Comparison of ENCODE assay signal across 1 cellular context in the genomic region with DNA sequence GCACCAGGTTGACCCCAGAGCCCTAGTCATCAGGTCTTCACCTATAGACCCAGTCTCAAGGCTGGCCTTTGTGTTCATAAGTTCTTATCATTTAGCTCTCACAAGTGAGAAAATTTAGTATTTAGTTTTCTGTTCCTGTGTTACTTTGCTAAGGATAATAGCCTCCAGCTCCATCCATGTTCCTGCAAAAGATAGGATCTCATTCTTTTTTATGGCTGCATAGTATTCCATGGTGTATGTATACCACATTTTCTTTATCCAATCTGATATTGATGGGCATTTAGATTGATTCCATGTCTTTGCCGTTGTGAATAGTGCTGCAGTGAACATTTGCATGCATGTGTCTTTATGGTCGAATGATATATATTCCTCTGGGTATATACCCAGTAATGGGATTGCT. TPM values are rescaled to one million over a fixed set of nuclear protein-coding genes. Genes with fewer than 3 reads are reported as not detected.
"Had no signal": no experiment of that assay in that cellular context is flagged by ENCODE, and none has a peak within 500 bp of the region (broad histone marks: within the 10 kb centered on the region; RNA-seq: fewer than 3 reads in every experiment).

No MANE protein-coding gene starts in this region.

RNA-seq across cellular contexts. Expression of gene CRYGS, which starts 46.2 kb away (rescaled TPM):
- total RNA-seq: vagina had no signal
